ENCODE assay signal across 1 cellular context in genomic region chr6:43369174-43370002, GRCh38.
TF ChIP-seq lines count a peak whose summit lies in the region.

TSS of gene ZNF318 (minus strand) at chr6:43369647. CDS start at chr6:43369365, 282 bp downstream.

TF ChIP-seq in K562, 482 proteins besides CTCF, POLR2A, EP300 and RAD21 (continued from another document and continues in another):
- peak; percentile 90 to 93 for TF ChIP-seq MNT (conservative IDR thresholded peaks at IDR 0.05)
- peak; percentile 62 for TF ChIP-seq EP400 (IDR thresholded peaks at IDR 0.05)
- TF ChIP-seq ZNF174 (CRISPR knock-in tag; IDR thresholded peaks at IDR 0.05): no peak
- peak; percentile 92 for TF ChIP-seq CTBP1 (IDR thresholded peaks at IDR 0.05; ENCODE audit: borderline replicate concordance)
- TF ChIP-seq ESRRA (IDR thresholded peaks at IDR 0.05; ENCODE audit: borderline replicate concordance, low read depth): peak; percentile 83; the same call in 1 of the 2 replicates
- TF ChIP-seq ZNF395 (CRISPR knock-in tag; IDR thresholded peaks at IDR 0.05): peak; percentile 88; the same call in 1 of the 2 replicates
- peak; percentile 60 to 94; a peak in 3 of 4 replicates for TF ChIP-seq UBTF (IDR thresholded peaks at IDR 0.05; ENCODE audit: borderline replicate concordance in 1 of 2, low read depth in 2 of 2, low read length in 2 of 2)
- TF ChIP-seq ETV1 (tag; conservative IDR thresholded peaks at IDR 0.05; ENCODE audit: low read depth): peak; percentile 77
- peak; percentile 55 for TF ChIP-seq POLR2AphosphoS5 (IDR thresholded peaks at IDR 0.05; ENCODE audit: control insufficient read depth, insufficient read depth, low read depth, low read length)
- TF ChIP-seq XRCC5 (IDR thresholded peaks at IDR 0.05; ENCODE audit: low read depth, low read length): no peak; the same call in 1 of the 2 replicates
- TF ChIP-seq MYBL2 (IDR thresholded peaks at IDR 0.05; ENCODE audit: low read depth): no peak
- no peak for TF ChIP-seq MYBL2 (CRISPR knock-in tag; IDR thresholded peaks at IDR 0.05; ENCODE audit: borderline replicate concordance)
- TF ChIP-seq TCF7L2 (IDR thresholded peaks at IDR 0.05; ENCODE audit: low read depth, low read length): 0 out of 2 replicates have a peak, but pooled peaks have one; percentile 9
- 0 out of 2 replicates have a peak, but pooled peaks have one; percentile 71 for TF ChIP-seq CAMTA2 (CRISPR knock-in tag; conservative IDR thresholded peaks at IDR 0.05)
- TF ChIP-seq MTA3 (IDR thresholded peaks at IDR 0.05; ENCODE audit: borderline replicate concordance): peak; percentile 79; the same call in 1 of the 2 replicates
- no peak for TF ChIP-seq CEBPZ (IDR thresholded peaks at IDR 0.05; ENCODE audit: borderline replicate concordance, low read depth, low read length)
- peak; percentile 95 for TF ChIP-seq TFE3 (CRISPR knock-in tag; IDR thresholded peaks at IDR 0.05)
- no peak for TF ChIP-seq MCM3 (IDR thresholded peaks at IDR 0.05)
- 0 out of 2 replicates have a peak, but pooled peaks have one; percentile 49 for TF ChIP-seq HDAC2 (IDR thresholded peaks at IDR 0.05)
- 0 out of 2 replicates have a peak, but pooled peaks have one; percentile 52 for TF ChIP-seq ZNF584 (CRISPR knock-in tag; IDR thresholded peaks at IDR 0.05; ENCODE audit: low read depth)
- TF ChIP-seq ZNF707 (CRISPR knock-in tag; conservative IDR thresholded peaks at IDR 0.05): no peak
- peak; percentile 90 for TF ChIP-seq EGR1 (conservative IDR thresholded peaks at IDR 0.05)
- TF ChIP-seq PHF20 (IDR thresholded peaks at IDR 0.05; ENCODE audit: partially characterized antibody): peak; percentile 87
- 0 out of 2 replicates have a peak, but pooled peaks have one; percentile 7 for TF ChIP-seq ZNF76 (CRISPR knock-in tag; IDR thresholded peaks at IDR 0.05; ENCODE audit: borderline replicate concordance)
- TF ChIP-seq NRF1 (conservative IDR thresholded peaks at IDR 0.05 in 1 of 2, IDR thresholded peaks at IDR 0.05 in 1 of 2): peak; percentile 87 to 88
- TF ChIP-seq DMBX1 (CRISPR knock-in tag; IDR thresholded peaks at IDR 0.05; ENCODE audit: borderline replicate concordance): peak; percentile 13; the same call in 1 of the 2 replicates
- no peak for TF ChIP-seq CHD4 (IDR thresholded peaks at IDR 0.05; ENCODE audit: insufficient read depth, insufficient replicate concordance, low read depth, low read length, poor library complexity, severe bottlenecking)
- 0 out of 2 replicates have a peak, but pooled peaks have one; percentile 33 for TF ChIP-seq GATAD2A (IDR thresholded peaks at IDR 0.05)
- peak; percentile 92 for TF ChIP-seq SMAD4 (CRISPR knock-in tag; conservative IDR thresholded peaks at IDR 0.05)
- TF ChIP-seq RBBP5 (IDR thresholded peaks at IDR 0.05; ENCODE audit: borderline replicate concordance, insufficient read depth, low read length, poor library complexity, severe bottlenecking): peak; percentile 70
- peak; percentile 94 for TF ChIP-seq RB1 (IDR thresholded peaks at IDR 0.05; ENCODE audit: low read depth)
- peak; percentile 99 for TF ChIP-seq USF2 (CRISPR knock-in tag; IDR thresholded peaks at IDR 0.05)
- TF ChIP-seq HDAC1 (IDR thresholded peaks at IDR 0.05): 0 out of 4 replicates have a peak, but pooled peaks of 1 of the 2 experiments have one; percentile 19
- peak in 1 of 2 experiments; percentile 67; a peak in 2 of 4 replicates for TF ChIP-seq SRF (CRISPR knock-in tag; IDR thresholded peaks at IDR 0.05)
- TF ChIP-seq ETV5 (CRISPR knock-in tag; IDR thresholded peaks at IDR 0.05; ENCODE audit: low read depth): peak; percentile 62; the same call in 1 of the 2 replicates
- TF ChIP-seq PML (IDR thresholded peaks at IDR 0.05; ENCODE audit: low read length): peak; percentile 58; the same call in 1 of the 2 replicates
- peak; percentile 89 for TF ChIP-seq MAX (CRISPR knock-in tag; IDR thresholded peaks at IDR 0.05)
- peak; percentile 78 for TF ChIP-seq GABPA (tag; conservative IDR thresholded peaks at IDR 0.05; ENCODE audit: low read depth)
- peak; percentile 74 for TF ChIP-seq POLR2H (tag; IDR thresholded peaks at IDR 0.05; ENCODE audit: low read depth)
- TF ChIP-seq ZNF766 (CRISPR knock-in tag; conservative IDR thresholded peaks at IDR 0.05): peak; percentile 94
- peak; percentile 82 for TF ChIP-seq RBFOX2 (IDR thresholded peaks at IDR 0.05; ENCODE audit: low read depth, low read length)
- peak; percentile 74 for TF ChIP-seq L3MBTL2 (IDR thresholded peaks at IDR 0.05)
- TF ChIP-seq RCOR1 (IDR thresholded peaks at IDR 0.05; ENCODE audit: borderline replicate concordance in 1 of 2, low read depth in 2 of 2, low read length in 2 of 2): peak in 1 of 2 experiments; percentile 75; a peak in 2 of 4 replicates
- TF ChIP-seq ZBTB9 (CRISPR knock-in tag; IDR thresholded peaks at IDR 0.05): no peak; the same call in 1 of the 2 replicates
- TF ChIP-seq TOE1 (IDR thresholded peaks at IDR 0.05; ENCODE audit: borderline replicate concordance): peak; percentile 95
- TF ChIP-seq TOE1 (CRISPR knock-in tag; IDR thresholded peaks at IDR 0.05; ENCODE audit: borderline replicate concordance, low read depth): no peak
- TF ChIP-seq PRDM10 (IDR thresholded peaks at IDR 0.05; ENCODE audit: partially characterized antibody): peak; percentile 74
- no peak for TF ChIP-seq BACH1 (tag; IDR thresholded peaks at IDR 0.05)
- TF ChIP-seq MYC (IDR thresholded peaks at IDR 0.05; ENCODE audit: low read depth, low read length): peak; percentile 89
- no peak for TF ChIP-seq MYC (CRISPR knock-in tag; IDR thresholded peaks at IDR 0.05; ENCODE audit: borderline replicate concordance, low read depth)
